Comparison of ENCODE assay signal across 9 cellular contexts in genomic region chr7:42097756-42098155, GRCh38.
DNase-seq lines count a peak whose midpoint lies in the region; ATAC-seq, FAIRE-seq and TF ChIP-seq lines count a peak whose summit lies in the region.
"Had no signal": no experiment of that assay in that cellular context is flagged by ENCODE, and none has a peak within 500 bp of the region (broad histone marks: within the 10 kb centered on the region; RNA-seq: fewer than 3 reads in every experiment).

No MANE protein-coding gene starts in this region.

- H3K4me1 ChIP-seq in keratinocyte (ENCODE audit: control insufficient read depth, extremely low read depth, insufficient read depth, low read length) = peaks cover 40% of the 10 kb centered on the region

- dilution Hi-C loops in keratinocyte (cut with MboI; ENCODE audit: extremely low pct_ligation_motif_present, low sequenced_read_pairs) = no loop called here

- H3K9me3 Mint-ChIP-seq in stimulated activated effector memory CD8-positive, alpha-beta T cell treated with anti-CD3 and anti-CD28 coated beads, Interleukin-12 subunit alpha, Interleukin-12 subunit beta, amount 100 ng/mL, for 72 hours = no peaks in the 10 kb centered on the region

- DNase-seq in HS-5 (ENCODE audit: low read depth) = peak; percentile 97
- DNase-seq in amniotic epithelial cell (ENCODE audit: low read depth) = peak; percentile 98
- DNase-seq in keratinocyte (ENCODE audit: low read depth, low spot score) = peak; percentile 91
- no peak for DNase-seq in stimulated activated effector memory CD8-positive, alpha-beta T cell treated with anti-CD3 and anti-CD28 coated beads, Interleukin-12 subunit alpha, Interleukin-12 subunit beta, amount 100 ng/mL, for 72 hours (ENCODE audit: low spot score in 2 of 2)
- DNase-seq in posterior cingulate gyrus = no peak
- no peak for DNase-seq in ecto neural progenitor cell (ENCODE audit: low spot score)
- no peak for DNase-seq in dorsolateral prefrontal cortex

- intact Hi-C loops in posterior cingulate gyrus (cut with DNase I) (no loop called here), dorsolateral prefrontal cortex (cut with DNase I) (no loop called here)

- H3K9me3 ChIP-seq in keratinocyte (ENCODE audit: control insufficient read depth, low read depth, low read length) = no peaks in the 10 kb centered on the region
- H3K9me3 ChIP-seq: right atrium auricular region had no signal

- no peaks in the 10 kb centered on the region for H3K4me1 Mint-ChIP-seq in stimulated activated effector memory CD8-positive, alpha-beta T cell treated with anti-CD3 and anti-CD28 coated beads, Interleukin-12 subunit alpha, Interleukin-12 subunit beta, amount 100 ng/mL, for 72 hours

- ATAC-seq in stimulated activated effector memory CD8-positive, alpha-beta T cell treated with anti-CD3 and anti-CD28 coated beads, Interleukin-12 subunit alpha, Interleukin-12 subunit beta, amount 100 ng/mL, for 72 hours = no peak

- peak; percentile 32 for TF ChIP-seq CTCF in 22Rv1 (IDR thresholded peaks at IDR 0.05)
- peak; percentile 38 to 60 (median 59) for TF ChIP-seq CTCF in keratinocyte (optimal IDR thresholded peaks at IDR 0.05 in 1 of 3, IDR thresholded peaks at IDR 0.05 in 1 of 3, conservative IDR thresholded peaks at IDR 0.05 in 1 of 3; ENCODE audit: extremely low read depth in 1 of 3, insufficient read depth in 2 of 3, low read length in 3 of 3)
- TF ChIP-seq CTCF in dorsolateral prefrontal cortex (IDR thresholded peaks at IDR 0.05 in 54 of 56, conservative IDR thresholded peaks at IDR 0.05 in 2 of 56; ENCODE audit: low read depth in 1 of 56, partially characterized antibody in 56 of 56) = no peak

- no peak overlapping the region for H3K27ac Mint-ChIP-seq in stimulated activated effector memory CD8-positive, alpha-beta T cell treated with anti-CD3 and anti-CD28 coated beads, Interleukin-12 subunit alpha, Interleukin-12 subunit beta, amount 100 ng/mL, for 72 hours

- peak; percentile 96 for FAIRE-seq in keratinocyte (lab: Jason Lieb, UNC)

- no peaks in the 10 kb centered on the region for H3K36me3 Mint-ChIP-seq in stimulated activated effector memory CD8-positive, alpha-beta T cell treated with anti-CD3 and anti-CD28 coated beads, Interleukin-12 subunit alpha, Interleukin-12 subunit beta, amount 100 ng/mL, for 72 hours

- H3K4me3 Mint-ChIP-seq in stimulated activated effector memory CD8-positive, alpha-beta T cell treated with anti-CD3 and anti-CD28 coated beads, Interleukin-12 subunit alpha, Interleukin-12 subunit beta, amount 100 ng/mL, for 72 hours = no peak overlapping the region

- H4K20me1 ChIP-seq in keratinocyte (ENCODE audit: control insufficient read depth, extremely low read depth, insufficient read depth, low read length) = no peaks in the 10 kb centered on the region

- no peak overlapping the region for H3K4me3 ChIP-seq in keratinocyte (ENCODE audit: control insufficient read depth in 2 of 3, extremely low read depth in 1 of 3, insufficient read depth in 2 of 3, low read depth in 1 of 3, low read length in 3 of 3)
- H3K4me3 ChIP-seq in dorsolateral prefrontal cortex = no peak overlapping the region
- H3K4me3 ChIP-seq: right atrium auricular region had no signal

- no peak overlapping the region for H3K27ac ChIP-seq in 22Rv1
- peak overlapping the region; percentile 63 for H3K27ac ChIP-seq in keratinocyte (ENCODE audit: control insufficient read depth, insufficient read depth, low read length)
- no peak overlapping the region for H3K27ac ChIP-seq in dorsolateral prefrontal cortex
- H3K27ac ChIP-seq: right atrium auricular region had no signal

- no peak overlapping the region for H2AFZ ChIP-seq in keratinocyte (ENCODE audit: control insufficient read depth, low read length)

- H3K79me2 ChIP-seq in keratinocyte (ENCODE audit: control insufficient read depth, insufficient read depth, low read length) = no peaks in the 10 kb centered on the region

- H3K27me3 ChIP-seq in keratinocyte (ENCODE audit: control insufficient read depth, extremely low read depth, insufficient read depth, low read length) (no peaks in the 10 kb centered on the region), dorsolateral prefrontal cortex (peaks cover 0 to 5% (median 0%) of the 10 kb centered on the region in 45 donors)
- H3K27me3 ChIP-seq: right atrium auricular region had no signal

- H3K9ac ChIP-seq in keratinocyte (ENCODE audit: control insufficient read depth, extremely low read depth, insufficient read depth, low read length) = peak overlapping the region; percentile 42

- peak overlapping the region; percentile 58 for H3K4me2 ChIP-seq in keratinocyte (ENCODE audit: control insufficient read depth, extremely low read depth, insufficient read depth, low read depth, low read length)

- no peaks in the 10 kb centered on the region for H3K9me1 ChIP-seq in keratinocyte (ENCODE audit: control insufficient read depth, extremely low read depth, insufficient read depth, low read length)

- H3K36me3 ChIP-seq in keratinocyte (ENCODE audit: control insufficient read depth in 2 of 2, extremely low read depth in 1 of 2, insufficient read depth in 2 of 2, low read length in 2 of 2) = no peaks in the 10 kb centered on the region
- H3K36me3 ChIP-seq: right atrium auricular region had no signal

Comparison
In these comparisons a context has a peak if more than half of its experiments do, and no peak if none do; other contexts are left out.
1. CTCF ChIP-seq: peak in 22Rv1 (single experiment) and keratinocyte (3 of 3); none in dorsolateral prefrontal cortex (0 of 56).
2. DNase-seq: peak in HS-5 (single experiment), amniotic epithelial cell (single experiment) and keratinocyte (single experiment); none in stimulated activated effector memory CD8-positive, alpha-beta T cell treated with anti-CD3 and anti-CD28 coated beads, Interleukin-12 subunit alpha, Interleukin-12 subunit beta, amount 100 ng/mL, for 72 hours (0 of 2), posterior cingulate gyrus (0 of 10), ecto neural progenitor cell (single experiment) and dorsolateral prefrontal cortex (0 of 10).